Comparison of ENCODE assay signal across 18 cellular contexts in the genomic region with DNA sequence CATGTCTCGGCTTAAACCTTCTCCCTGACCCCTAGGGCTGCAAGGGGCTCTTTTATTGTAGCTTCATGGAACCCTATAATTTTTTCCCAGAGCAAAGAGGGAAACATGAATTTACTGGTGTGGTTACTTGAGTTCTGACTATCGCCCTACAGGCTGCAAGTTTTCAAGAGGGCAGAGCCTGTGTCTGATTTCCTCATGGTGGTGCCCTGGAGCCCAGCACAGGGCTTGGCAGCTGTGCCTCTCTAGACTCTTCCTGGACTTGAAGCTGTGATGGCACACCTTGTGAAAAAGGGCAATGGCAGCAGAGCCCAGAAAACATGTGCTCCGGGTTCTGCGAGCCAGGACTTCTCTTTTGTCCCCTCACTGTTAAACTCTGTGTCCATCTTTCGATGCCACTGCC.
"Had no signal": no experiment of that assay in that cellular context is flagged by ENCODE, and none has a peak within 500 bp of the region (broad histone marks: within the 10 kb centered on the region; RNA-seq: fewer than 3 reads in every experiment).

No MANE protein-coding gene starts in this region.

- H3K27ac ChIP-seq: gastroesophageal sphincter, upper lobe of left lung had no signal

- H3K4me1 Mint-ChIP-seq: activated B cell treated with CpG ODN at 0.5 μM for 24 hours; activated T-helper 17 cell treated with anti-CD3 and anti-CD28 coated beads, Interleukin-2, amount 50 U/mL, for 72 hours; brain; mesothelial cell of epicardium had no signal

- H3K27me3 Mint-ChIP-seq: activated CD8-positive, alpha-beta T cell treated with anti-CD3 and anti-CD28 coated beads for 36 hours had no signal

- H3K4me3 ChIP-seq: gastroesophageal sphincter, lung, upper lobe of left lung had no signal

- H3K27ac Mint-ChIP-seq: activated B cell treated with CpG ODN at 0.5 μM for 24 hours; activated CD8-positive, alpha-beta T cell treated with anti-CD3 and anti-CD28 coated beads for 36 hours; activated T-helper 17 cell treated with anti-CD3 and anti-CD28 coated beads, Interleukin-2, amount 50 U/mL, for 72 hours; brain; mesothelial cell of epicardium; nephron progenitor cell had no signal

- H3K4me1 ChIP-seq: gastroesophageal sphincter, upper lobe of left lung had no signal

- H3K4me3 Mint-ChIP-seq: activated B cell treated with CpG ODN at 0.5 μM for 24 hours; activated CD8-positive, alpha-beta T cell treated with anti-CD3 and anti-CD28 coated beads for 36 hours; activated T-helper 17 cell treated with anti-CD3 and anti-CD28 coated beads, Interleukin-2, amount 50 U/mL, for 72 hours; brain; mesothelial cell of epicardium; nephron progenitor cell had no signal

- H3K9me3 Mint-ChIP-seq: activated B cell treated with CpG ODN at 0.5 μM for 24 hours; activated CD8-positive, alpha-beta T cell treated with anti-CD3 and anti-CD28 coated beads for 36 hours; activated T-helper 17 cell treated with anti-CD3 and anti-CD28 coated beads, Interleukin-2, amount 50 U/mL, for 72 hours; brain; mesothelial cell of epicardium; nephron progenitor cell had no signal

- H3K27me3 ChIP-seq: gastroesophageal sphincter, upper lobe of left lung had no signal

- DNase-seq: activated B cell treated with CpG ODN at 0.5 μM for 24 hours; activated CD4-positive, alpha-beta T cell treated with anti-CD3 and anti-CD28 coated beads for 4 hours; activated CD8-positive, alpha-beta T cell treated with anti-CD3 and anti-CD28 coated beads for 36 hours; activated naive CD4-positive, alpha-beta T cell; activated T-cell treated with anti-CD3 and anti-CD28 coated beads, Interleukin-2, amount 50 U/mL, for 1 hour; left colon; nephron progenitor cell; stimulated activated CD4-positive, alpha-beta T cell treated with anti-CD3 and anti-CD28 coated beads, Interleukin-12 subunit alpha, Interleukin-12 subunit beta, amount 100 ng/mL, for 4 hours; stimulated activated CD4-positive, alpha-beta T cell treated with anti-CD3 and anti-CD28 coated beads, Interleukin-1b, Interleukin-23, amount 100 ng/mL, for 48 hours; stimulated activated CD8-positive, alpha-beta memory T cell treated with anti-CD3 and anti-CD28 coated beads, Interleukin-4, amount 100 ng/mL, for 48 hours; stimulated activated naive CD4-positive, alpha-beta T cell treated with Interleukin-2 at 50 U/mL for 16 hours; upper lobe of left lung had no signal

- H3K36me3 ChIP-seq: gastroesophageal sphincter, upper lobe of left lung had no signal

- ATAC-seq: activated CD8-positive, alpha-beta T cell treated with anti-CD3 and anti-CD28 coated beads for 36 hours; activated T-helper 17 cell treated with anti-CD3 and anti-CD28 coated beads, Interleukin-2, amount 50 U/mL, for 72 hours; esophagus mucosa; gastroesophageal sphincter; left colon had no signal

- H3K9me3 ChIP-seq: gastroesophageal sphincter, upper lobe of left lung had no signal

- H3K36me3 Mint-ChIP-seq: brain, mesothelial cell of epicardium had no signal
